In the genomic region with DNA sequence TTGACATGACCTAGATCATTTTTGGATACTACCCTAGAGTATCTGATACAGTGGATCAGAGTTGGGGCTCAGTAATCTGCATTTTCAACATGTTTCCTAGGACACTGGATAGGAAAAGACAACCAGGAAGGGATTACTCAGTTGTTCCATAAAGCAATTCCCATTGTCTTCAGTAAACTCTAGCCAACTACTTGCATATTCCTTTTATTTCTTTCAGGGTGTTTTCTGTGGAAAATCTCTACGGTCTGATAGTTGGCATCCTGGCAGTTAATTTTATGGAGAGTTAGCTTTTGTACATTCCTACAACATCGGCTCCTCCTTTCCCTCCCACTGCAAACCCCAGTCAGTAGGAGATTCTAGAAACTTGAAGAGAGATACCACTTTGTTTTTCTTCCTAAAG, we compare ENCODE assay signal across 2 cellular contexts.
TF ChIP-seq lines count a peak whose summit lies in the region.

No MANE protein-coding gene starts in this region.

TF ChIP-seq in SK-N-SH treated with all-trans-retinoic acid at 6 μM for 48 hours, 23 proteins besides CTCF, POLR2A, EP300 and RAD21:
- no peak for TF ChIP-seq ZNF8 (CRISPR knock-in tag; IDR thresholded peaks at IDR 0.05)
- TF ChIP-seq ZNF565 (CRISPR knock-in tag; conservative IDR thresholded peaks at IDR 0.05; ENCODE audit: low read depth) = no peak
- TF ChIP-seq, protein P1, sequence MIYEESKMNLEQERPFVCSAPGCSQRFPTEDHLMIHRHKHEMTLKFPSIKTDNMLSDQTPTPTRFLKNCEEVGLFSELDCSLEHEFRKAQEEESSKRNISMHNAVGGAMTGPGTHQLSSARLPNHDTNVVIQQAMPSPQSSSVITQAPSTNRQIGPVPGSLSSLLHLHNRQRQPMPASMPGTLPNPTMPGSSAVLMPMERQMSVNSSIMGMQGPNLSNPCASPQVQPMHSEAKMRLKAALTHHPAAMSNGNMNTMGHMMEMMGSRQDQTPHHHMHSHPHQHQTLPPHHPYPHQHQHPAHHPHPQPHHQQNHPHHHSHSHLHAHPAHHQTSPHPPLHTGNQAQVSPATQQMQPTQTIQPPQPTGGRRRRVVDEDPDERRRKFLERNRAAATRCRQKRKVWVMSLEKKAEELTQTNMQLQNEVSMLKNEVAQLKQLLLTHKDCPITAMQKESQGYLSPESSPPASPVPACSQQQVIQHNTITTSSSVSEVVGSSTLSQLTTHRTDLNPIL (CRISPR knock-in tag; IDR thresholded peaks at IDR 0.05; ENCODE audit: low read depth) = no peak
- TF ChIP-seq CSDC2 (CRISPR knock-in tag; IDR thresholded peaks at IDR 0.05) = no peak
- no peak for TF ChIP-seq ZFP3 (CRISPR knock-in tag; IDR thresholded peaks at IDR 0.05)
- TF ChIP-seq ISL1 (CRISPR knock-in tag; IDR thresholded peaks at IDR 0.05) = no peak
- TF ChIP-seq ZNF70 (CRISPR knock-in tag; IDR thresholded peaks at IDR 0.05) = no peak
- TF ChIP-seq, protein P2, sequence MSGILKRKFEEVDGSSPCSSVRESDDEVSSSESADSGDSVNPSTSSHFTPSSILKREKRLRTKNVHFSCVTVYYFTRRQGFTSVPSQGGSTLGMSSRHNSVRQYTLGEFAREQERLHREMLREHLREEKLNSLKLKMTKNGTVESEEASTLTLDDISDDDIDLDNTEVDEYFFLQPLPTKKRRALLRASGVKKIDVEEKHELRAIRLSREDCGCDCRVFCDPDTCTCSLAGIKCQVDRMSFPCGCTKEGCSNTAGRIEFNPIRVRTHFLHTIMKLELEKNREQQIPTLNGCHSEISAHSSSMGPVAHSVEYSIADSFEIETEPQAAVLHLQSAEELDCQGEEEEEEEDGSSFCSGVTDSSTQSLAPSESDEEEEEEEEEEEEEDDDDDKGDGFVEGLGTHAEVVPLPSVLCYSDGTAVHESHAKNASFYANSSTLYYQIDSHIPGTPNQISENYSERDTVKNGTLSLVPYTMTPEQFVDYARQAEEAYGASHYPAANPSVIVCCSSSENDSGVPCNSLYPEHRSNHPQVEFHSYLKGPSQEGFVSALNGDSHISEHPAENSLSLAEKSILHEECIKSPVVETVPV (CRISPR knock-in tag; IDR thresholded peaks at IDR 0.05) = no peak
- TF ChIP-seq RARB (CRISPR knock-in tag; IDR thresholded peaks at IDR 0.05) = no peak

TF ChIP-seq in SK-N-SH, 30 proteins besides CTCF, POLR2A, EP300 and RAD21:
- TF ChIP-seq, protein P3, sequence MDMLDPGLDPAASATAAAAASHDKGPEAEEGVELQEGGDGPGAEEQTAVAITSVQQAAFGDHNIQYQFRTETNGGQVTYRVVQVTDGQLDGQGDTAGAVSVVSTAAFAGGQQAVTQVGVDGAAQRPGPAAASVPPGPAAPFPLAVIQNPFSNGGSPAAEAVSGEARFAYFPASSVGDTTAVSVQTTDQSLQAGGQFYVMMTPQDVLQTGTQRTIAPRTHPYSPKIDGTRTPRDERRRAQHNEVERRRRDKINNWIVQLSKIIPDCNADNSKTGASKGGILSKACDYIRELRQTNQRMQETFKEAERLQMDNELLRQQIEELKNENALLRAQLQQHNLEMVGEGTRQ (IDR thresholded peaks at IDR 0.05; ENCODE audit: borderline replicate concordance, low read depth, low read length) = no peak
- TF ChIP-seq JUND (IDR thresholded peaks at IDR 0.05) = no peak
- no peak for TF ChIP-seq EZH2phosphoT487 (IDR thresholded peaks at IDR 0.05; ENCODE audit: borderline replicate concordance, low read depth)
- no peak for TF ChIP-seq FOXJ3 (CRISPR knock-in tag; IDR thresholded peaks at IDR 0.05)
- no peak for TF ChIP-seq TAF1 (IDR thresholded peaks at IDR 0.05; ENCODE audit: borderline replicate concordance, low read depth, low read length)
- no peak for TF ChIP-seq GABPA (IDR thresholded peaks at IDR 0.05; ENCODE audit: low read depth)
